In genomic region chr19:2328401-2329161, GRCh38 we compare ENCODE assay signal across 8 cellular contexts. TPM values are rescaled to one million over a fixed set of nuclear protein-coding genes. Genes with fewer than 3 reads are reported as not detected.
DNase-seq lines count a peak whose midpoint lies in the region; ATAC-seq and TF ChIP-seq lines count a peak whose summit lies in the region.

Gene LSM7, minus strand, starts transcription at chr19:2328586. Its CDS starts 20 bp downstream, at chr19:2328566.
A gene with protein sequence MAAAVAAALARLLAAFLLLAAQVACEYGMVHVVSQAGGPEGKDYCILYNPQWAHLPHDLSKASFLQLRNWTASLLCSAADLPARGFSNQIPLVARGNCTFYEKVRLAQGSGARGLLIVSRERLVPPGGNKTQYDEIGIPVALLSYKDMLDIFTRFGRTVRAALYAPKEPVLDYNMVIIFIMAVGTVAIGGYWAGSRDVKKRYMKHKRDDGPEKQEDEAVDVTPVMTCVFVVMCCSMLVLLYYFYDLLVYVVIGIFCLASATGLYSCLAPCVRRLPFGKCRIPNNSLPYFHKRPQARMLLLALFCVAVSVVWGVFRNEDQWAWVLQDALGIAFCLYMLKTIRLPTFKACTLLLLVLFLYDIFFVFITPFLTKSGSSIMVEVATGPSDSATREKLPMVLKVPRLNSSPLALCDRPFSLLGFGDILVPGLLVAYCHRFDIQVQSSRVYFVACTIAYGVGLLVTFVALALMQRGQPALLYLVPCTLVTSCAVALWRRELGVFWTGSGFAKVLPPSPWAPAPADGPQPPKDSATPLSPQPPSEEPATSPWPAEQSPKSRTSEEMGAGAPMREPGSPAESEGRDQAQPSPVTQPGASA (plus strand): TSS chr19:2328684. CDS start chr19:2328710, 26 bp downstream.

- H3K4me3 Mint-ChIP-seq in CD14-positive monocyte: peak within 1 kb of the TSS; percentile 100

- H3K4me2 ChIP-seq in PC-3 (ENCODE audit: low read length): peak within 1 kb of the TSS; percentile 97

- H3K27me3 Mint-ChIP-seq in CD14-positive monocyte (ENCODE audit: low read depth in 3 of 3): peaks cover 0 to 10% (median 3%) of the 10 kb centered on the region in 3 donors

- H3K27ac ChIP-seq in HUES64 (ENCODE audit: low read depth, low read length): peak within 1 kb of the TSS; percentile 86
- peak within 1 kb of the TSS; percentile 73 for H3K27ac ChIP-seq in PC-3 (ENCODE audit: low read length)
- peak within 1 kb of the TSS; percentile 73 for H3K27ac ChIP-seq in epithelial cell of prostate

- peak within 1 kb of the TSS; percentile 68; the same call in 1 of the 2 replicates for H2AFZ ChIP-seq in PC-3 (ENCODE audit: low read length)

- H3K36me3 ChIP-seq in HUES64 (ENCODE audit: insufficient read depth, low read length) (peaks cover 19% of the 10 kb centered on the region), PC-3 (ENCODE audit: low read depth, low read length) (no peaks in the 10 kb centered on the region; the same call in 1 of the 2 replicates)

- POLR2A ChIA-PET in PC-3 (lab: Charles Lee; ENCODE audit: unreplicated experiment): interaction anchor here (0.5 to 0.8 kb wide), 2 partner anchors 70 to 160 kb away, joined by 3 read pairs; no protein-coding TSS in a partner anchor

- peak; percentile 55 for ATAC-seq in GM19455 (IDR thresholded peaks at IDR 0.05; ENCODE audit: unreplicated experiment)
- ATAC-seq in PC-3: peak; percentile 79

- H3K36me3 Mint-ChIP-seq in CD14-positive monocyte: peaks cover 18 to 31% of the 10 kb centered on the region in 2 donors

- no peaks in the 10 kb centered on the region for H3K9me3 ChIP-seq in HUES64 (ENCODE audit: insufficient read depth, low read depth, low read length)
- H3K9me3 ChIP-seq in PC-3 (ENCODE audit: low read length): no peaks in the 10 kb centered on the region

- peaks cover 70% of the 10 kb centered on the region for H3K79me2 ChIP-seq in PC-3 (ENCODE audit: low read length)

- H3K4me1 ChIP-seq in HUES64 (ENCODE audit: insufficient read depth, low read length) (peaks cover 22% of the 10 kb centered on the region), PC-3 (ENCODE audit: insufficient read depth, low read length) (peaks cover 11% of the 10 kb centered on the region)

- no peaks in the 10 kb centered on the region for H3K27me3 ChIP-seq in HUES64 (ENCODE audit: insufficient read depth, low read length)
- no peaks in the 10 kb centered on the region for H3K27me3 ChIP-seq in PC-3 (ENCODE audit: low read length)

- H3K4me3 ChIP-seq in HUES64 (ENCODE audit: low read length): peak within 1 kb of the TSS; percentile 82
- peak within 1 kb of the TSS; percentile 98 for H3K4me3 ChIP-seq in PC-3 (ENCODE audit: low read length)

- CTCF ChIA-PET in PC-3 (lab: Charles Lee): interaction anchor here (0.6 kb wide), 1 partner anchor 205 kb away, joined by 3 read pairs; no protein-coding TSS in a partner anchor

- BruUV-seq in PC-3 (replicated peaks; lab: Mats Ljungman, UMichigan): no TSS peak

- DNase-seq in CD14-positive monocyte (ENCODE audit: low spot score) (peak; percentile 85), PC-3 (peak; percentile 85), activated T-cell treated with anti-CD3 and anti-CD28 coated beads for 4 hours (peak; percentile 92), epithelial cell of prostate (ENCODE audit: low read depth, low spot score) (peak; percentile 18), mucosa of gallbladder (ENCODE audit: low spot score) (peak; percentile 94)
- peak; percentile 81 to 89 for DNase-seq in stimulated activated CD8-positive, alpha-beta memory T cell treated with anti-CD3 and anti-CD28 coated beads, Interleukin-4, amount 100 ng/mL, for 1 hour (ENCODE audit: low read depth in 2 of 2, low spot score in 1 of 2)

- no peaks in the 10 kb centered on the region for H3F3A ChIP-seq in PC-3 (ENCODE audit: low read length, unreplicated experiment)

- H3K4me1 Mint-ChIP-seq in CD14-positive monocyte: peaks cover 65% of the 10 kb centered on the region

- H3K9me2 ChIP-seq in PC-3 (replicated peaks; ENCODE audit: low read length): no peaks in the 10 kb centered on the region

- intact Hi-C loops in CD14-positive monocyte (cut with micrococcal nuclease): loop anchor here in 1 of 2 donors (5.0 kb wide), 3 partner anchors 56 to 91 kb away; partner anchors contain the start of genes PLEKHJ1 and SF3A2
- intact Hi-C loops in PC-3 (cut with micrococcal nuclease): no loop called here

- H4K20me1 ChIP-seq in PC-3 (ENCODE audit: low read length): no peaks in the 10 kb centered on the region

- under 1% methylated on average over 89 of the region's 89 CpGs for WGBS in HUES64

- peak within 1 kb of the TSS; percentile 98 to 99 (median 99) for H3K27ac Mint-ChIP-seq in CD14-positive monocyte

- H3K9ac ChIP-seq in HUES64 (ENCODE audit: low read depth, low read length) (peak within 1 kb of the TSS; percentile 87), PC-3 (ENCODE audit: low read length) (peak within 1 kb of the TSS; percentile 99)

- TF ChIP-seq CTCF in CD14-positive monocyte (IDR thresholded peaks at IDR 0.05) (no peak), PC-3 (conservative IDR thresholded peaks at IDR 0.05; ENCODE audit: low read depth, low read length) (no peak)

- peaks cover 0 to 2% (median 0%) of the 10 kb centered on the region in 7 donors for H3K9me3 Mint-ChIP-seq in CD14-positive monocyte

RNA-seq across cellular contexts. Expression of gene LSM7, which starts in this region (rescaled TPM):
- 100 to 1,000 TPM in 1 of 2 donors, 10 to 100 TPM in 1; 98.6 to 132 TPM for polyA plus RNA-seq in CD14-positive monocyte
- polyA plus RNA-seq in HUES64 (2013, experiment 1 of 2): 233 TPM
- 223 TPM for polyA plus RNA-seq in HUES64 (2013, experiment 2 of 2)
- 204 and 282 TPM in 2 replicates for total RNA-seq in PC-3 (2014; rRNA removed)
- total RNA-seq in mucosa of gallbladder: 79.1 TPM

RNA-seq across cellular contexts. Expression of the second gene that starts in this region (rescaled TPM):
- 1 to 10 TPM; 5.7 to 8.7 TPM for polyA plus RNA-seq in CD14-positive monocyte
- polyA plus RNA-seq in HUES64 (2013, experiment 1 of 2): 26.4 TPM
- polyA plus RNA-seq in HUES64 (2013, experiment 2 of 2): 25.6 TPM
- total RNA-seq in PC-3 (2014; rRNA removed): 28.6 and 32.2 TPM in 2 replicates
- 148 TPM for total RNA-seq in mucosa of gallbladder

Comparison
In these comparisons a context has a peak if more than half of its experiments do, and no peak if none do; other contexts are left out.
1. Peak in every context shown above with its lines: DNase-seq, ATAC-seq, H3K4me3 ChIP-seq and H3K27ac ChIP-seq.
2. DNase-seq: peak in every context shown above with its lines; median percentile 94 in mucosa of gallbladder; 92 in activated T-cell treated with anti-CD3 and anti-CD28 coated beads for 4 hours; 85 in CD14-positive monocyte; 85 in PC-3; 85 in stimulated activated CD8-positive, alpha-beta memory T cell treated with anti-CD3 and anti-CD28 coated beads, Interleukin-4, amount 100 ng/mL, for 1 hour; 18 in epithelial cell of prostate.